Comparison of ENCODE assay signal across 9 cellular contexts in the genomic region with DNA sequence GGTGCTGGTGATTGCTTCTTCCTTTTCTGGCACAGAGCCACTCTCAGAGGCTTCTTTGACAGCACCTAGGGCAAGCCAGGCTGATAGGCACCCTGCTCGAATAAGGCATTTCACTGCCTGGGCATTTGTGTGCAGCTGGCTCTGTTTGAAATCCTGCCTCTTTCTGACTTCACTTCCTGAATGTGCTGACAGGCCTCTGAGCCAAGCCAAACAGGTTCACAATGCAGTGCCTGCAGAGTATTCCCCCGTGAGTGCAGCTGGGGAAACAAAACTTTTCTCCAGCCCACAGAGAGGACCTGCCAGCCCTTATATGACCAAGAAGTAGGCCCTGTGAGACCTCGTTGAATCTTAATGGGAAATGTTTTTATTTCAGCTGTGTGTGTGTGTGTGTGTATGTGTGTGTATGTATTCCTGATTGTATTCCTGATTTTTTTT. TPM values are rescaled to one million over a fixed set of nuclear protein-coding genes. Genes with fewer than 3 reads are reported as not detected.
DNase-seq lines count a peak whose midpoint lies in the region; ATAC-seq and TF ChIP-seq lines count a peak whose summit lies in the region.
"Had no signal": no experiment of that assay in that cellular context is flagged by ENCODE, and none has a peak within 500 bp of the region (broad histone marks: within the 10 kb centered on the region; RNA-seq: fewer than 3 reads in every experiment).

No MANE protein-coding gene starts in this region.

- H3K27ac ChIP-seq in muscle layer of duodenum (ENCODE audit: low read length) = peak overlapping the region; percentile 35
- H3K27ac ChIP-seq: neutrophil had no signal

- TF ChIP-seq POLR2A in GM18505 (IDR thresholded peaks at IDR 0.05; ENCODE audit: borderline replicate concordance, extremely low read depth, insufficient read depth, insufficient read length) = no peak

- H3K4me1 ChIP-seq in muscle layer of duodenum (ENCODE audit: control insufficient read depth in 1 of 2, insufficient read depth in 2 of 2, low read length in 2 of 2) = peaks cover 0 to 7% of the 10 kb centered on the region in 2 donors

- DNase-seq in NCI-H2196 treated with DMSO at 0.1 percent for 48 hours (lab: John Stamatoyannopoulos, UW; ENCODE audit: unreplicated experiment) (peak; percentile 86), dermis blood vessel endothelial cell (peak; percentile 98)

- no peaks in the 10 kb centered on the region for H3K27me3 ChIP-seq in muscle layer of duodenum (ENCODE audit: low read depth, low read length)

- no peaks in the 10 kb centered on the region for H3K36me3 ChIP-seq in muscle layer of duodenum (ENCODE audit: control insufficient read depth in 1 of 2, insufficient read depth in 2 of 2, low read length in 2 of 2)
- H3K36me3 ChIP-seq: neutrophil had no signal

- no peaks in the 10 kb centered on the region for H3K9me3 ChIP-seq in muscle layer of duodenum (ENCODE audit: control insufficient read depth in 1 of 2, low read length in 2 of 2)
- H3K9me3 ChIP-seq: neutrophil had no signal

- ATAC-seq in GM18861 (IDR thresholded peaks at IDR 0.05; ENCODE audit: unreplicated experiment) (peak; percentile 78), HG02852 (IDR thresholded peaks at IDR 0.05; ENCODE audit: unreplicated experiment) (peak; percentile 61), GM18505 (IDR thresholded peaks at IDR 0.05; ENCODE audit: unreplicated experiment) (no peak), HG02840 (IDR thresholded peaks at IDR 0.05; ENCODE audit: low FRiP score, unreplicated experiment) (no peak), GM21526 (IDR thresholded peaks at IDR 0.05; ENCODE audit: low FRiP score, unreplicated experiment) (no peak)

- no peak overlapping the region for H3K4me3 ChIP-seq in muscle layer of duodenum (ENCODE audit: low read depth in 1 of 2, low read length in 2 of 2)

RNA-seq across cellular contexts. Expression of a gene that starts 10.4 kb away (rescaled TPM):
- total RNA-seq in dermis blood vessel endothelial cell = 73.5 and 159 TPM in 2 replicates

Comparison
In these comparisons a context has a peak if more than half of its experiments do, and no peak if none do; other contexts are left out.
1. ATAC-seq: peak in GM18861 (single experiment) and HG02852 (single experiment); none in GM18505 (single experiment), HG02840 (single experiment) and GM21526 (single experiment).